ENCODE assay signal across 24 cellular contexts in genomic region chr9:87629094-87629493, GRCh38.
DNase-seq lines count a peak whose midpoint lies in the region; ATAC-seq and TF ChIP-seq lines count a peak whose summit lies in the region.
"Had no signal": no experiment of that assay in that cellular context is flagged by ENCODE, and none has a peak within 500 bp of the region (broad histone marks: within the 10 kb centered on the region; RNA-seq: fewer than 3 reads in every experiment).

No MANE protein-coding gene starts in this region.

- TF ChIP-seq CTCF in brain (conservative IDR thresholded peaks at IDR 0.05), result no peak
- TF ChIP-seq CTCF in osteocyte (IDR thresholded peaks at IDR 0.05), result no peak
- no peak for TF ChIP-seq CTCF in thyroid gland (IDR thresholded peaks at IDR 0.05)
- no peak for TF ChIP-seq CTCF in tibial nerve (IDR thresholded peaks at IDR 0.05)

- no peaks in the 10 kb centered on the region for H3K27me3 ChIP-seq in thyroid gland
- no peaks in the 10 kb centered on the region for H3K27me3 ChIP-seq in tibial nerve
- H3K27me3 ChIP-seq: BE2C; BLaER1 treated with 17β-estradiol and CSF1 and Interleukin-3, amounts not matched to agents 10 nM and 100 nM had no signal

- no peak overlapping the region for H3K4me3 Mint-ChIP-seq in brain
- no peak overlapping the region for H3K4me3 Mint-ChIP-seq in osteocyte (ENCODE audit: unreplicated experiment)
- H3K4me3 Mint-ChIP-seq: CD14-positive monocyte; CD4-positive, alpha-beta T cell; GM23338; H9 had no signal

- H3K9me3 Mint-ChIP-seq in brain (peaks cover 0 to 8% (median 2%) of the 10 kb centered on the region in 5 experiments), osteocyte (ENCODE audit: unreplicated experiment) (no peaks in the 10 kb centered on the region)
- H3K9me3 Mint-ChIP-seq: CD4-positive, alpha-beta T cell; GM23338; H9 had no signal

- H3K9me3 ChIP-seq in thyroid gland (no peaks in the 10 kb centered on the region), tibial nerve (no peaks in the 10 kb centered on the region)
- H3K9me3 ChIP-seq: A549, BE2C had no signal

- TF ChIP-seq POLR2A in thyroid gland (IDR thresholded peaks at IDR 0.05), result no peak
- TF ChIP-seq POLR2A in tibial nerve (IDR thresholded peaks at IDR 0.05), result no peak

- H3K27ac ChIP-seq in thyroid gland (no peak overlapping the region), tibial nerve (no peak overlapping the region)
- H3K27ac ChIP-seq: A549; BLaER1 treated with 17β-estradiol and CSF1 and Interleukin-3, amounts not matched to agents 10 nM and 100 nM had no signal

- intact Hi-C loops in thyroid gland (cut with DNase I), result no loop called here

- H3K36me3 Mint-ChIP-seq in brain (peaks cover 54% of the 10 kb centered on the region), osteocyte (ENCODE audit: unreplicated experiment) (peaks cover 49% of the 10 kb centered on the region)
- H3K36me3 Mint-ChIP-seq: CD8-positive, alpha-beta memory T cell had no signal

- 86 to 88% methylated on average over 6 of the region's 6 CpGs for WGBS in thyroid gland, 2 donors
- WGBS in tibial nerve, 2 donors, result 73 to 87% methylated on average over 6 of the region's 6 CpGs

- ATAC-seq in HG03175 (IDR thresholded peaks at IDR 0.05; ENCODE audit: unreplicated experiment), result no peak
- ATAC-seq: A549, GM12878, GM23338, HCT116 had no signal

- H3K4me3 ChIP-seq in thyroid gland (replicated peaks in 1 of 3), result no peak overlapping the region
- H3K4me3 ChIP-seq in tibial nerve, result no peak overlapping the region
- H3K4me3 ChIP-seq: A549; BLaER1 treated with 17β-estradiol and CSF1 and Interleukin-3, amounts not matched to agents 10 nM and 100 nM; GM12878; GM23338 had no signal

- DNase-seq in medulla oblongata (ENCODE audit: extremely low spot score) (peak; percentile 24), osteocyte (ENCODE audit: extremely low spot score, unreplicated experiment) (no peak), thyroid gland (peak; percentile 35 to 44), mesenteric fat pad (ENCODE audit: low spot score) (no peak), tibial nerve (ENCODE audit: low spot score in 2 of 2) (no peak)
- DNase-seq: 8988T; ACHN; AML-193; BE2C; CD4-positive, alpha-beta T cell; CD8-positive, alpha-beta memory T cell; DMS 273 treated with DMSO at 0.1 percent for 48 hours; DMS79; EL; GDM1; H9 had no signal

- TF ChIP-seq EP300 in tibial nerve (IDR thresholded peaks at IDR 0.05), result no peak

- H3K4me1 Mint-ChIP-seq in brain (peaks cover 29% of the 10 kb centered on the region), osteocyte (ENCODE audit: unreplicated experiment) (peaks cover 2% of the 10 kb centered on the region)
- H3K4me1 Mint-ChIP-seq: CD8-positive, alpha-beta memory T cell had no signal

- H3K36me3 ChIP-seq in thyroid gland, result no peaks in the 10 kb centered on the region
- peaks cover 0 to 6% (median 0%) of the 10 kb centered on the region in 3 donors for H3K36me3 ChIP-seq in tibial nerve
- H3K36me3 ChIP-seq: BE2C had no signal

- no peaks in the 10 kb centered on the region for H3K27me3 Mint-ChIP-seq in brain
- no peaks in the 10 kb centered on the region for H3K27me3 Mint-ChIP-seq in osteocyte (ENCODE audit: unreplicated experiment)
- H3K27me3 Mint-ChIP-seq: CD4-positive, alpha-beta T cell; CD8-positive, alpha-beta memory T cell had no signal

- H3K4me1 ChIP-seq in thyroid gland (no peaks in the 10 kb centered on the region), tibial nerve (no peaks in the 10 kb centered on the region)
- H3K4me1 ChIP-seq: A549, BE2C had no signal

- H3K27ac Mint-ChIP-seq in brain, result peak overlapping the region in 3 of 5 experiments; percentile 18 to 54 (median 41)
- peak overlapping the region; percentile 47 for H3K27ac Mint-ChIP-seq in osteocyte (ENCODE audit: unreplicated experiment)
- H3K27ac Mint-ChIP-seq: CD4-positive, alpha-beta T cell; CD8-positive, alpha-beta memory T cell had no signal

Comparison
In these comparisons a context has a peak if more than half of its experiments do, and no peak if none do; other contexts are left out.
1. DNase-seq: peak in medulla oblongata (single experiment) and thyroid gland (2 of 2); none in osteocyte (single experiment), mesenteric fat pad (single experiment) and tibial nerve (0 of 2).